Comparison of ENCODE assay signal across 11 cellular contexts in genomic region chr11:1881442-1882264, GRCh38. TPM values are rescaled to one million over a fixed set of nuclear protein-coding genes. Genes with fewer than 3 reads are reported as not detected.
DNase-seq lines count a peak whose midpoint lies in the region; ATAC-seq and TF ChIP-seq lines count a peak whose summit lies in the region.
"Had no signal": no experiment of that assay in that cellular context is flagged by ENCODE, and none has a peak within 500 bp of the region (broad histone marks: within the 10 kb centered on the region; RNA-seq: fewer than 3 reads in every experiment).

No MANE protein-coding gene starts in this region.

- H3K9me3 Mint-ChIP-seq in dendritic cell treated with granulocyte-macrophage colony-stimulating factor and Interleukin-4, amounts not matched to agents 40 ng/mL and 50 ng/mL, for 4 days, result no peaks in the 10 kb centered on the region
- H3K9me3 Mint-ChIP-seq in nephron, result no peaks in the 10 kb centered on the region
- H3K9me3 Mint-ChIP-seq: activated CD4-positive, alpha-beta memory T cell treated with anti-CD3 and anti-CD28 coated beads, Interleukin-2, amount 10 ng/mL, durations not matched to agents 7 days and 5 days; CD4-positive, CD25-positive, alpha-beta regulatory T cell; immature natural killer cell had no signal

- peaks cover 50% of the 10 kb centered on the region for H3K4me1 Mint-ChIP-seq in dendritic cell treated with granulocyte-macrophage colony-stimulating factor and Interleukin-4, amounts not matched to agents 40 ng/mL and 50 ng/mL, for 4 days (ENCODE audit: low read depth)
- peaks cover 16% of the 10 kb centered on the region for H3K4me1 Mint-ChIP-seq in nephron

- H3K36me3 ChIP-seq in HCT116 (ENCODE audit: control insufficient read depth in 1 of 2, insufficient read depth in 2 of 2, low read length in 2 of 2), result no peaks in the 10 kb centered on the region

- H3K27ac ChIP-seq in HCT116 (ENCODE audit: low read depth, low read length) (no peak overlapping the region), substantia nigra (ENCODE audit: low read depth, low read length, poor library complexity, severe bottlenecking) (no peak overlapping the region)

- H3K79me2 ChIP-seq in HCT116 (ENCODE audit: insufficient read depth, low read length), result no peaks in the 10 kb centered on the region

- no peaks in the 10 kb centered on the region for H3K9me3 ChIP-seq in HCT116 (ENCODE audit: control insufficient read depth in 1 of 2, insufficient read depth in 1 of 2, low read depth in 1 of 2, low read length in 2 of 2)

- no peaks in the 10 kb centered on the region for H3K9me2 ChIP-seq in HCT116 (ENCODE audit: insufficient read depth)

- BruUV-seq in HCT116 (replicated peaks; lab: Mats Ljungman, UMichigan), result no TSS peak

- CTCF ChIA-PET in HCT116 (lab: Charles Lee), result interaction anchor here (0.5 to 2.5 kb wide), 26 partner anchors 15 to 1188 kb away, joined by 3 to 60 read pairs (median 5); partner anchors contain the start of genes H19, SYT8, TNNI2 and TNNT3

- no peaks in the 10 kb centered on the region for H4K20me1 ChIP-seq in HCT116 (ENCODE audit: insufficient read depth)

- H3K4me1 ChIP-seq in HCT116 (ENCODE audit: control insufficient read depth in 1 of 2, insufficient read depth in 2 of 2, low read length in 2 of 2), result peaks cover 0 to 1% of the 10 kb centered on the region in 2 experiments; a peak in 1 of 4 replicates

- ATAC-seq in HCT116, result peak; percentile 18
- ATAC-seq in HG02973 (IDR thresholded peaks at IDR 0.05; ENCODE audit: unreplicated experiment), result no peak

- intact Hi-C loops in HCT116 (cut with micrococcal nuclease), result loop anchor here (1.0 to 5.0 kb wide), 3 partner anchors 36 to 269 kb away; partner anchors contain the start of gene TNNT3
- intact Hi-C loops in dendritic cell treated with granulocyte-macrophage colony-stimulating factor and Interleukin-4, amounts not matched to agents 40 ng/mL and 50 ng/mL, for 4 days (cut with micrococcal nuclease), result no loop called here

- DNase-seq in 8988T, result peak; percentile 38
- DNase-seq in HCT116 (ENCODE audit: low read depth, low spot score), result no peak
- DNase-seq in SIG-M5 (lab: John Stamatoyannopoulos, UW), result no peak
- DNase-seq in NCI-H1694 treated with DMSO at 0.1 percent for 48 hours (lab: John Stamatoyannopoulos, UW), result no peak
- DNase-seq in substantia nigra (lab: John Stamatoyannopoulos, UW), result no peak

- H3K27ac Mint-ChIP-seq in dendritic cell treated with granulocyte-macrophage colony-stimulating factor and Interleukin-4, amounts not matched to agents 40 ng/mL and 50 ng/mL, for 4 days, result peak overlapping the region; percentile 82
- H3K27ac Mint-ChIP-seq in nephron, result peak overlapping the region; percentile 73 to 98 (median 94)
- H3K27ac Mint-ChIP-seq: activated CD4-positive, alpha-beta memory T cell treated with anti-CD3 and anti-CD28 coated beads, Interleukin-2, amount 10 ng/mL, durations not matched to agents 7 days and 5 days had no signal

- no peak overlapping the region for H3K4me2 ChIP-seq in HCT116 (ENCODE audit: low read length)

- H2AFZ ChIP-seq in HCT116 (ENCODE audit: low read depth, low read length, poor library complexity, severe bottlenecking), result no peak overlapping the region

- no peak for TF ChIP-seq RAD21 in HCT116 (IDR thresholded peaks at IDR 0.05; ENCODE audit: low read depth)

- 0 out of 2 replicates have a peak, but pooled peaks cover 4% of the 10 kb centered on the region for H3K27me3 ChIP-seq in HCT116 (ENCODE audit: insufficient read depth, low read length)

- no peak overlapping the region for H3K4me3 Mint-ChIP-seq in dendritic cell treated with granulocyte-macrophage colony-stimulating factor and Interleukin-4, amounts not matched to agents 40 ng/mL and 50 ng/mL, for 4 days
- no peak overlapping the region for H3K4me3 Mint-ChIP-seq in nephron
- H3K4me3 Mint-ChIP-seq: activated CD4-positive, alpha-beta memory T cell treated with anti-CD3 and anti-CD28 coated beads, Interleukin-2, amount 10 ng/mL, durations not matched to agents 7 days and 5 days; CD4-positive, CD25-positive, alpha-beta regulatory T cell had no signal

- RAD21 ChIA-PET in HCT116 (lab: Charles Lee; ENCODE audit: low non-redundant PET in 1 of 2, low total read pairs in 2 of 2, uncharacterized antibody in 2 of 2, unreplicated experiment in 2 of 2), result interaction anchor here (0.6 to 2.1 kb wide), 8 partner anchors 42 to 275 kb away, joined by 3 to 18 read pairs (median 5); no protein-coding TSS in a partner anchor

- H3K9ac ChIP-seq in HCT116 (ENCODE audit: low read length), result no peak overlapping the region

- no peaks in the 10 kb centered on the region for H3K27me3 Mint-ChIP-seq in dendritic cell treated with granulocyte-macrophage colony-stimulating factor and Interleukin-4, amounts not matched to agents 40 ng/mL and 50 ng/mL, for 4 days
- H3K27me3 Mint-ChIP-seq in nephron (ENCODE audit: low read depth), result no peaks in the 10 kb centered on the region
- H3K27me3 Mint-ChIP-seq: activated CD4-positive, alpha-beta memory T cell treated with anti-CD3 and anti-CD28 coated beads, Interleukin-2, amount 10 ng/mL, durations not matched to agents 7 days and 5 days; CD4-positive, CD25-positive, alpha-beta regulatory T cell had no signal

- no peak overlapping the region for H3K4me3 ChIP-seq in HCT116 (replicated peaks in 1 of 2; ENCODE audit: low read depth in 1 of 2, low read length in 2 of 2)

- peaks cover 37% of the 10 kb centered on the region for H3K36me3 Mint-ChIP-seq in dendritic cell treated with granulocyte-macrophage colony-stimulating factor and Interleukin-4, amounts not matched to agents 40 ng/mL and 50 ng/mL, for 4 days (ENCODE audit: low read depth)
- H3K36me3 Mint-ChIP-seq in nephron (ENCODE audit: low read depth), result no peaks in the 10 kb centered on the region
- H3K36me3 Mint-ChIP-seq: CD4-positive, CD25-positive, alpha-beta regulatory T cell; immature natural killer cell had no signal

- TF ChIP-seq CTCF in HCT116 (IDR thresholded peaks at IDR 0.05 in 2 of 3, conservative IDR thresholded peaks at IDR 0.05 in 1 of 3; ENCODE audit: borderline replicate concordance in 1 of 3, insufficient read depth in 1 of 3, low read depth in 2 of 3, low read length in 2 of 3) (no peak), nephron (IDR thresholded peaks at IDR 0.05; ENCODE audit: unreplicated experiment in 3 of 3) (no peak)

- POLR2A ChIA-PET in HCT116 (lab: Charles Lee), result interaction anchor here (0.6 to 1.3 kb wide), 2 partner anchors 269 to 270 kb away, joined by 3 to 5 read pairs; no protein-coding TSS in a partner anchor

- TF ChIP-seq POLR2A in HCT116 (IDR thresholded peaks at IDR 0.05; ENCODE audit: borderline replicate concordance, extremely low read depth, insufficient read depth, insufficient read length), result no peak

TF ChIP-seq in HCT116, 20 proteins besides CTCF, POLR2A, EP300 and RAD21:
- no peak for TF ChIP-seq CBX3 (IDR thresholded peaks at IDR 0.05; ENCODE audit: low read depth)
- no peak for TF ChIP-seq ATF3 (IDR thresholded peaks at IDR 0.05)
- TF ChIP-seq MAX (IDR thresholded peaks at IDR 0.05), result no peak

RNA-seq across cellular contexts. Expression of gene PRR33, which starts 10.0 kb away (rescaled TPM):
- total RNA-seq in HCT116 (2021; ENCODE audit: unreplicated experiment), result not detected
- 0.03 TPM in 1 of 2 replicates, not detected in the other for polyA plus RNA-seq in HCT116 (2012)
- total RNA-seq: CD4-positive, CD25-positive, alpha-beta regulatory T cell had no signal

RNA-seq across cellular contexts. Expression of gene LSP1, which starts 28.8 kb away (rescaled TPM):
- 1.3 TPM for total RNA-seq in HCT116 (2021; ENCODE audit: unreplicated experiment)
- 0.57 and 0.65 TPM in 2 replicates for polyA plus RNA-seq in HCT116 (2012)

RNA-seq across cellular contexts. Expression of gene TNNT3, which starts 37.9 kb away (rescaled TPM):
- total RNA-seq in HCT116 (2021; ENCODE audit: unreplicated experiment), result 0.71 TPM
- 0.05 TPM in 1 of 2 replicates, not detected in the other for polyA plus RNA-seq in HCT116 (2012)
- polyA plus RNA-seq: immature natural killer cell had no signal

RNA-seq across cellular contexts. Expression of gene TNNI2, which starts 42.9 kb away (rescaled TPM):
- not detected for total RNA-seq in HCT116 (2021; ENCODE audit: unreplicated experiment)
- 0.15 and 0.34 TPM in 2 replicates for polyA plus RNA-seq in HCT116 (2012)
- total RNA-seq: CD4-positive, CD25-positive, alpha-beta regulatory T cell had no signal
- polyA plus RNA-seq: CD4-positive, CD25-positive, alpha-beta regulatory T cell had no signal

RNA-seq across cellular contexts. Expression of gene SYT8, which starts 46.9 kb away (rescaled TPM):
- total RNA-seq in HCT116 (2021; ENCODE audit: unreplicated experiment), result 1.0 TPM
- polyA plus RNA-seq in HCT116 (2012), result 0.39 and 0.72 TPM in 2 replicates
- total RNA-seq: activated CD4-positive, alpha-beta memory T cell treated with anti-CD3 and anti-CD28 coated beads, Interleukin-2, amount 10 ng/mL, durations not matched to agents 7 days and 5 days; CD4-positive, CD25-positive, alpha-beta regulatory T cell had no signal
- polyA plus RNA-seq: CD4-positive, CD25-positive, alpha-beta regulatory T cell; immature natural killer cell had no signal
